In the genomic region with DNA sequence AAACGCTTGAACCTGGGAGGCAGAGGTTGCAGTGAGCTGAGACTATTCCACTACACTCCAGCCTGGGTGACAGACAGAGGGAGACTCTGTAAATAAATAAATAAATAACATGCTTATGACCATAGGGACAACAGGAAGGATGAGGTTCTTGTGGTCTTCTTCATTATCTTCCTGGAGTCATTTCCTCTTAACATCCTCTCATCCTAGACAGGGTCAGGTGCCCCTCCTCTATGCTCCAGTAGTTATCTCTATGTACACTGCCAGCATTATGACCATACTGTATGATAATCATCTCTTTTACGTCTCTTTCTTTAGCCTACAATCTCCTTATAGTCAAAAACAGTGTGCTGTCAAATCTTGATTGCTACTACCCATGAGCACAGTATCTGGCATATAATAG, we compare ENCODE assay signal across 9 cellular contexts. TPM values are rescaled to one million over a fixed set of nuclear protein-coding genes. Genes with fewer than 3 reads are reported as not detected.
DNase-seq lines count a peak whose midpoint lies in the region; ATAC-seq, FAIRE-seq and TF ChIP-seq lines count a peak whose summit lies in the region.
"Had no signal": no experiment of that assay in that cellular context is flagged by ENCODE, and none has a peak within 500 bp of the region (broad histone marks: within the 10 kb centered on the region; RNA-seq: fewer than 3 reads in every experiment).

No MANE protein-coding gene starts in this region.

- H3K4me1 ChIP-seq in ACC112 (ENCODE audit: control insufficient read depth, insufficient read depth, low read length, unreplicated experiment): peaks cover 51% of the 10 kb centered on the region
- peaks cover 38 to 46% (median 42%) of the 10 kb centered on the region in 4 donors for H3K4me1 ChIP-seq in esophagus muscularis mucosa
- H3K4me1 ChIP-seq in BE2C: peaks cover 22% of the 10 kb centered on the region

- peak; percentile 56 for ATAC-seq in HG03064 (IDR thresholded peaks at IDR 0.05; ENCODE audit: low read depth, unreplicated experiment)
- ATAC-seq in T-helper 17 cell: peak; percentile 82
- no peak for ATAC-seq in HG02571 (IDR thresholded peaks at IDR 0.05; ENCODE audit: unreplicated experiment)
- ATAC-seq: PC-3 had no signal

- H3K27ac ChIP-seq in ACC112 (ENCODE audit: low read depth, low read length): peak overlapping the region; percentile 97; the same call in 1 of the 2 replicates
- H3K27ac ChIP-seq in esophagus muscularis mucosa (replicated peaks in 1 of 4): no peak overlapping the region

- peaks cover 17% of the 10 kb centered on the region for H3K4me1 Mint-ChIP-seq in T-helper 17 cell

- TF ChIP-seq EP300 in esophagus muscularis mucosa (IDR thresholded peaks at IDR 0.05): no peak

- H3K79me2 ChIP-seq in ACC112 (ENCODE audit: control insufficient read depth, insufficient read depth, low read length, unreplicated experiment): peaks cover 21% of the 10 kb centered on the region

- no peak for DNase-seq in GM19239 (ENCODE audit: insufficient read length, low spot score)
- DNase-seq in T-helper 17 cell: no peak
- DNase-seq in dermis blood vessel endothelial cell: no peak
- DNase-seq in esophagus muscularis mucosa (ENCODE audit: extremely low spot score): no peak
- DNase-seq in BE2C: no peak
- DNase-seq: PC-3 had no signal

- no peaks in the 10 kb centered on the region for H3K36me3 ChIP-seq in ACC112 (ENCODE audit: insufficient read depth, low read length)
- no peaks in the 10 kb centered on the region for H3K36me3 ChIP-seq in esophagus muscularis mucosa
- H3K36me3 ChIP-seq in BE2C: 0 out of 2 replicates have a peak, but pooled peaks cover 4% of the 10 kb centered on the region

- no peak overlapping the region for H3K4me3 Mint-ChIP-seq in T-helper 17 cell

- FAIRE-seq in GM19239 (lab: Jason Lieb, UNC): peak; percentile 61

- TF ChIP-seq CTCF in esophagus muscularis mucosa (IDR thresholded peaks at IDR 0.05) (no peak), BE2C (IDR thresholded peaks at IDR 0.05; ENCODE audit: low read depth, low read length) (no peak)

- H3K9me3 ChIP-seq in T-helper 17 cell (ENCODE audit: control insufficient read depth, low read length, poor library complexity, severe bottlenecking) (no peaks in the 10 kb centered on the region), esophagus muscularis mucosa (no peaks in the 10 kb centered on the region), BE2C (no peaks in the 10 kb centered on the region)

- H2AFZ ChIP-seq in ACC112 (ENCODE audit: low read length, unreplicated experiment): no peak overlapping the region

- H3K27me3 Mint-ChIP-seq in T-helper 17 cell: no peaks in the 10 kb centered on the region

- peaks cover 3% of the 10 kb centered on the region for H3K36me3 Mint-ChIP-seq in T-helper 17 cell (ENCODE audit: low read depth)

- 88% methylated on average over 2 of the region's 2 CpGs for WGBS in esophagus muscularis mucosa

- H3K4me3 ChIP-seq in ACC112 (ENCODE audit: low read depth, low read length) (no peak overlapping the region), esophagus muscularis mucosa (no peak overlapping the region), BE2C (ENCODE audit: low read depth, low read length) (no peak overlapping the region)

- H3K27me3 ChIP-seq in ACC112 (ENCODE audit: insufficient read depth, low read length): no peaks in the 10 kb centered on the region
- H3K27me3 ChIP-seq in esophagus muscularis mucosa: no peaks in the 10 kb centered on the region
- no peaks in the 10 kb centered on the region for H3K27me3 ChIP-seq in BE2C

- intact Hi-C loops in esophagus muscularis mucosa (cut with DNase I): no loop called here

- H3K27ac Mint-ChIP-seq in T-helper 17 cell: peak overlapping the region; percentile 71

- TF ChIP-seq POLR2A in esophagus muscularis mucosa (IDR thresholded peaks at IDR 0.05; ENCODE audit: low read depth): no peak

RNA-seq across cellular contexts. Expression of a gene that starts 17.7 kb away (rescaled TPM):
- 10 to 100 TPM; 33.9 to 47.7 TPM for total RNA-seq in T-helper 17 cell
- total RNA-seq in dermis blood vessel endothelial cell: 11.2 and 23.1 TPM in 2 replicates
- total RNA-seq in esophagus muscularis mucosa: 10 to 100 TPM; 11.3 to 19.8 (median 18.2) TPM
- 7.0 TPM for polyA plus RNA-seq in BE2C (2012; ENCODE audit: insufficient read depth, insufficient read length, low read depth)
